In genomic region chr5:4662845-4663244, GRCh38 we compare ENCODE assay signal across 20 cellular contexts.
DNase-seq lines count a peak whose midpoint lies in the region; ATAC-seq and TF ChIP-seq lines count a peak whose summit lies in the region.
"Had no signal": no experiment of that assay in that cellular context is flagged by ENCODE, and none has a peak within 500 bp of the region (broad histone marks: within the 10 kb centered on the region; RNA-seq: fewer than 3 reads in every experiment).

No MANE protein-coding gene starts in this region.

- no peak overlapping the region for H3K4me3 ChIP-seq in neuron (ENCODE audit: low read length)
- H3K4me3 ChIP-seq: BLaER1 treated with 17β-estradiol and CSF1 and Interleukin-3, amounts not matched to agents 10 nM and 100 nM; GM23338; HAP-1 had no signal

- no peaks in the 10 kb centered on the region for H3K9me3 ChIP-seq in neuron (ENCODE audit: low read length)
- H3K9me3 ChIP-seq: HAP-1 had no signal

- no peak overlapping the region for H3K4me3 Mint-ChIP-seq in T-cell
- H3K4me3 Mint-ChIP-seq: CD4-positive, alpha-beta memory T cell; GM23338; T-helper 2 cell treated with Interferon-gamma antibody and Interleukin-4, amounts not matched to agents 5 μg/mL and 100 μg/mL, for 36 hours had no signal

- no peaks in the 10 kb centered on the region for H3K27me3 ChIP-seq in neuron (ENCODE audit: insufficient read depth, low read length)
- H3K27me3 ChIP-seq: BLaER1 treated with 17β-estradiol and CSF1 and Interleukin-3, amounts not matched to agents 10 nM and 100 nM had no signal

- H3K9me3 Mint-ChIP-seq in T-cell: peaks cover 13 to 22% (median 15%) of the 10 kb centered on the region in 3 donors
- H3K9me3 Mint-ChIP-seq: GM23338 had no signal

- peak overlapping the region; percentile 4 for H2AFZ ChIP-seq in neuron (ENCODE audit: low read depth, low read length)
- H2AFZ ChIP-seq: GM23338 had no signal

- H3K36me3 ChIP-seq in neuron (ENCODE audit: insufficient read depth, low read length): no peaks in the 10 kb centered on the region
- H3K36me3 ChIP-seq: BLaER1 treated with 17β-estradiol and CSF1 and Interleukin-3, amounts not matched to agents 10 nM and 100 nM; HAP-1 had no signal

- H3K27ac Mint-ChIP-seq in T-cell: no peak overlapping the region
- H3K27ac Mint-ChIP-seq: CD4-positive, alpha-beta memory T cell; GM23338; T-helper 2 cell treated with Interferon-gamma antibody and Interleukin-4, amounts not matched to agents 5 μg/mL and 100 μg/mL, for 36 hours had no signal

- H3K4me1 ChIP-seq in neuron (ENCODE audit: insufficient read depth, low read length): peaks cover 30% of the 10 kb centered on the region
- H3K4me1 ChIP-seq: HAP-1 had no signal

- no peaks in the 10 kb centered on the region for H3K4me1 Mint-ChIP-seq in T-cell

- CTCF ChIA-PET in T-cell (lab: Charles Lee): no interaction called here

- POLR2A ChIA-PET in T-cell (lab: Charles Lee): no interaction called here

- no peak for ATAC-seq in T-cell (replicated peaks in 1 of 4)
- ATAC-seq: GM23338 had no signal

- no peaks in the 10 kb centered on the region for H3K36me3 Mint-ChIP-seq in T-cell
- H3K36me3 Mint-ChIP-seq: CD4-positive, alpha-beta memory T cell had no signal

- H3K27me3 Mint-ChIP-seq in T-cell: no peaks in the 10 kb centered on the region
- H3K27me3 Mint-ChIP-seq: CD4-positive, alpha-beta memory T cell had no signal

- DNase-seq in NCI-H146 (lab: John Stamatoyannopoulos, UW): peak; percentile 50
- DNase-seq in NCI-H524 (lab: John Stamatoyannopoulos, UW): peak; percentile 91 to 97
- no peak for DNase-seq in activated naive CD4-positive, alpha-beta T cell treated with Interleukin-2 at 50 U/mL for 16 hours
- no peak for DNase-seq in NK-92 treated with Interleukin-12 subunit alpha and Interleukin-12 subunit beta, amount 100 ng/mL, for 24 hours (lab: John Stamatoyannopoulos, UW)
- DNase-seq in occipital lobe (lab: John Stamatoyannopoulos, UW): no peak
- no peak for DNase-seq in T-cell
- DNase-seq: ACHN; CD4-positive, alpha-beta memory T cell; KG1; NCI-H1417; NCI-H2171; NCI-H526 treated with DMSO at 0.1 percent for 48 hours; OCI-M1; Right ventricle myocardium superior had no signal

TF ChIP-seq in PFSK-1, 5 proteins besides CTCF, POLR2A, EP300 and RAD21:
- TF ChIP-seq SIN3A (IDR thresholded peaks at IDR 0.05; ENCODE audit: borderline replicate concordance, insufficient read depth, low read length): peak; percentile 64; the same call in 1 of the 2 replicates
- TF ChIP-seq REST (IDR thresholded peaks at IDR 0.05; ENCODE audit: insufficient read depth in 1 of 2, low read depth in 2 of 2, low read length in 2 of 2): no peak
- TF ChIP-seq POLR2AphosphoS5 (IDR thresholded peaks at IDR 0.05; ENCODE audit: low read depth, low read length): peak; percentile 14; the same call in 1 of the 2 replicates

Comparison
In these comparisons a context has a peak if more than half of its experiments do, and no peak if none do; other contexts are left out.
1. DNase-seq: peak in NCI-H146 (single experiment) and NCI-H524 (2 of 2); none in activated naive CD4-positive, alpha-beta T cell treated with Interleukin-2 at 50 U/mL for 16 hours (single experiment), NK-92 treated with Interleukin-12 subunit alpha and Interleukin-12 subunit beta, amount 100 ng/mL, for 24 hours (single experiment), occipital lobe (single experiment) and T-cell (0 of 34).